In the genomic region with DNA sequence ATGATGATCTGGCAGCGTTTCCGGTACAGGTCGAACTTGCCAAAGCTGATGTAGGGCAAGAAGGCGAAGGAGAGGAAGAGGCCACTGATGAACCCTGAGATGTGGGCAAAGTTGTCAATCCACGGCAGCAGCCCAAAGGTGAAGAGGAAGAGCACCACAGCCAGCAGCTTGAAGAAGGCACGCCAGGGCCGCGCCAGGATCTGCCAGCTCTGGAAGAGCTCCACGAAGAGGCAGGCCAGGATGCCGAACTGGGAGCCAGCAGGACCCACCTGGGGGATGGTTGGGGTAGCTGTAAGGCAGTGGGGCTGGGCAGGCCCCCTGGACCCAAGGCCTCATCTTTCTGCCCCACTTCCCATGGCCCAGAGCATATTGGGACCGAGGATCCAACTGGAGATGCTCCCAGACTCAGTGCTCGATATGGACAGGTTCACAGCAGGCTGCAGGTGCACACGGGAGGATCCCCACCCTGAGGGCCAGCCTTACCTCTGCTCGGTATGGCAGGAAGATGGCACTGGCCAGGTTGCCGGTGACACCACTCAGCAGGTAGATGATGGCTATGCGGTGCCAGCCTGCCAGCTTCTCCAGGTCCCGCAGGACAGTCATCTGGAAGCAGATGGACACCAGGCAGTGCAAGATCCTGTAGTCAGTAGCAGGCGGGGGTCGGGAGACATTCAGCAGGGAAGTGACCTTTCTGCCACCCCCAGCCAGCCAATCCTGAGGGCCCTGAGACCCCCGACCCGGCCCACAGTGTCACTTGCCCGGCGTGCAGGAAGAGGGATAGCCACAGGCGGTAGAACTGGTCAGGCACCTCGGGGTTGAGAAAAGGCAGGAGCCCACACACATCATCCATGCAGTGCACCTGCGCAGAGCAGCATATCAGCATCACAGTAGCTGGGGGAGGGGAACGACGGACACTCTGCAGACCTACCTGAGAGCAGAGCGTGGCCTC, we compare ENCODE assay signal across 2 cellular contexts.
TF ChIP-seq lines count a peak whose summit lies in the region.

No MANE protein-coding gene starts in this region.

TF ChIP-seq in endothelial cell of umbilical vein, 7 proteins besides CTCF, POLR2A, EP300 and RAD21:
- TF ChIP-seq MYC (IDR thresholded peaks at IDR 0.05; ENCODE audit: low read depth, low read length) (no peak), POLR2AphosphoS5 (IDR thresholded peaks at IDR 0.05; ENCODE audit: insufficient read depth, low read depth, low read length) (peak; percentile 9), JUN (IDR thresholded peaks at IDR 0.05; ENCODE audit: borderline replicate concordance, insufficient read depth, insufficient read length, low read depth) (no peak), EZH2 (IDR thresholded peaks at IDR 0.05; ENCODE audit: borderline replicate concordance, low read depth, low read length, severe bottlenecking) (no peak), FOS (IDR thresholded peaks at IDR 0.05; ENCODE audit: borderline replicate concordance, insufficient read depth, low read length) (no peak), GATA2 (IDR thresholded peaks at IDR 0.05; ENCODE audit: insufficient read depth, insufficient read length, low read depth, low read length) (no peak)
- TF ChIP-seq, protein P1, sequence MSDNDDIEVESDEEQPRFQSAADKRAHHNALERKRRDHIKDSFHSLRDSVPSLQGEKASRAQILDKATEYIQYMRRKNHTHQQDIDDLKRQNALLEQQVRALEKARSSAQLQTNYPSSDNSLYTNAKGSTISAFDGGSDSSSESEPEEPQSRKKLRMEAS (IDR thresholded peaks at IDR 0.05; ENCODE audit: insufficient read depth, insufficient read length), result no peak

TF ChIP-seq in GM23338, 12 proteins besides CTCF, POLR2A, EP300 and RAD21:
- TF ChIP-seq STAT1 (IDR thresholded peaks at IDR 0.05; ENCODE audit: unreplicated experiment) (no peak), EZH2 (IDR thresholded peaks at IDR 0.05; ENCODE audit: low read depth, unreplicated experiment) (no peak)
